8 cellular contexts compared by ENCODE assay signal in genomic region chr22:39348909-39349505, GRCh38. TPM values are rescaled to one million over a fixed set of nuclear protein-coding genes. Genes with fewer than 3 reads are reported as not detected.
A peak's percentile ranks its signal among the peaks of the same experiment; 100 is the strongest.
DNase-seq lines count a peak whose midpoint lies in the region; ATAC-seq and TF ChIP-seq lines count a peak whose summit lies in the region.

No MANE protein-coding gene starts in this region.

- H3K9me3 Mint-ChIP-seq in activated naive CD4-positive, alpha-beta T cell treated with anti-CD3 and anti-CD28 coated beads, Interleukin-2, amount 50 U/mL, for 24 hours = no peaks in the 10 kb centered on the region

- peak overlapping the region; percentile 88 for H3K4me3 Mint-ChIP-seq in activated naive CD4-positive, alpha-beta T cell treated with anti-CD3 and anti-CD28 coated beads, Interleukin-2, amount 50 U/mL, for 24 hours
- peak overlapping the region; percentile 88 for H3K4me3 Mint-ChIP-seq in T-helper 17 cell

- TF ChIP-seq CTCF in fibroblast of pulmonary artery (IDR thresholded peaks at IDR 0.05; ENCODE audit: low read length, missing control alignments) = no peak
- TF ChIP-seq CTCF in omental fat pad (IDR thresholded peaks at IDR 0.05) = no peak

- DNase-seq in activated naive CD4-positive, alpha-beta T cell treated with anti-CD3 and anti-CD28 coated beads, Interleukin-2, amount 50 U/mL, for 16 hours = no peak
- DNase-seq in T-helper 17 cell (no peak), fibroblast of pulmonary artery (ENCODE audit: low read depth) (no peak), omental fat pad (ENCODE audit: low spot score) (no peak), AG08396 (ENCODE audit: low spot score) (no peak)

- H3K27ac Mint-ChIP-seq in activated naive CD4-positive, alpha-beta T cell treated with anti-CD3 and anti-CD28 coated beads, Interleukin-2, amount 50 U/mL, for 24 hours = no peak overlapping the region
- H3K27ac Mint-ChIP-seq in T-helper 17 cell = no peak overlapping the region

- H3K4me1 Mint-ChIP-seq in activated naive CD4-positive, alpha-beta T cell treated with anti-CD3 and anti-CD28 coated beads, Interleukin-2, amount 50 U/mL, for 24 hours = peaks cover 8% of the 10 kb centered on the region
- H3K4me1 Mint-ChIP-seq in T-helper 17 cell = peaks cover 4% of the 10 kb centered on the region

- H3K36me3 Mint-ChIP-seq in activated naive CD4-positive, alpha-beta T cell treated with anti-CD3 and anti-CD28 coated beads, Interleukin-2, amount 50 U/mL, for 24 hours = no peaks in the 10 kb centered on the region
- H3K36me3 Mint-ChIP-seq in T-helper 17 cell (ENCODE audit: low read depth) = no peaks in the 10 kb centered on the region

- H3K9me3 ChIP-seq in T-helper 17 cell (ENCODE audit: control insufficient read depth, low read length, poor library complexity, severe bottlenecking) = no peaks in the 10 kb centered on the region

- peak overlapping the region; percentile 54 for H3K4me3 ChIP-seq in fibroblast of pulmonary artery (replicated peaks; ENCODE audit: low read depth, low read length)

- ATAC-seq in T-helper 17 cell = no peak
- ATAC-seq in omental fat pad (ENCODE audit: low FRiP score) = peak; percentile 3
- ATAC-seq in GM19467 (IDR thresholded peaks at IDR 0.05; ENCODE audit: unreplicated experiment) = no peak
- ATAC-seq in GM21447 (IDR thresholded peaks at IDR 0.05; ENCODE audit: unreplicated experiment) = no peak

- peaks cover 3% of the 10 kb centered on the region for H3K27me3 Mint-ChIP-seq in activated naive CD4-positive, alpha-beta T cell treated with anti-CD3 and anti-CD28 coated beads, Interleukin-2, amount 50 U/mL, for 24 hours
- peaks cover 39% of the 10 kb centered on the region for H3K27me3 Mint-ChIP-seq in T-helper 17 cell

RNA-seq across cellular contexts. Expression of gene SYNGR1, which starts 0.8 kb away (rescaled TPM):
- total RNA-seq in T-helper 17 cell = 1 to 10 TPM in 1 of 2 donors, under 1 TPM in 1; 0.47 to 1.1 TPM
- total RNA-seq in omental fat pad = 10 to 100 TPM in 2 of 4 donors, 1 to 10 TPM in 2; 4.4 to 11.0 (median 9.9) TPM

RNA-seq across cellular contexts. Expression of gene RPL3, which starts 29.6 kb away (rescaled TPM):
- total RNA-seq in T-helper 17 cell = 1,000 to 10,000 TPM; 3,215 to 3,260 TPM
- total RNA-seq in omental fat pad = 1,000 to 10,000 TPM; 1,543 to 2,117 (median 1,973) TPM

RNA-seq across cellular contexts. Expression of gene TAB1, which starts 50.6 kb away (rescaled TPM):
- total RNA-seq in T-helper 17 cell = 10 to 100 TPM; 22.0 to 23.6 TPM
- 10 to 100 TPM in 3 of 4 donors, 1 to 10 TPM in 1; 7.6 to 14.5 (median 11.1) TPM for total RNA-seq in omental fat pad
